In the genomic region with DNA sequence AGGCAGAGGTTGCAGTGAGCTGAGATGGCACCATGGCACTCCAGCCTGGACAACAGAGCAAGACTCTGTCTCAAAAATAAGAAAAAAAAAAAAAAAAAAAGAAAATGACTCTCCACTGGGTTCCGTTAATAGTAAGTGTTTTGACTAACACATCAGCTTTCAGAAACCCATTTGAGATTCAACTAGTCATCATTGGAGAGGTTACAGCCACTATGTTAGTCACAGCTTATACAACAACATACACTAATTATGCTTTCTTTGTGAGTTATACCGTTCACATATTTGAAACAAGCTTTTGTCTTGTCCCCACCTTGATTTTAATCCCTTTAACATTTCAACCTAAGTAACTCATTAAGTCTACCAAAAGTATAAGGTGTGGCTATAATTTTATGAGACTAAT, we compare ENCODE assay signal across 11 cellular contexts.
"Had no signal": no experiment of that assay in that cellular context is flagged by ENCODE, and none has a peak within 500 bp of the region (broad histone marks: within the 10 kb centered on the region; RNA-seq: fewer than 3 reads in every experiment).

No MANE protein-coding gene starts in this region.

- H3K4me3 Mint-ChIP-seq: activated T-helper 1 cell treated with anti-CD3 and anti-CD28 coated beads, Interleukin-12 subunit alpha, Interleukin-12 subunit beta, Interleukin-2, Interleukin-4 antibody, amounts not matched to agents 30 ng/mL and 10 ng/mL and 1 ng/mL, durations not matched to agents 14 hours and 24 hours and 36 hours; nephron had no signal

- H3K4me1 Mint-ChIP-seq: nephron had no signal

- H3K27ac Mint-ChIP-seq: nephron had no signal

- H3K9me3 ChIP-seq: heart right ventricle, psoas muscle, sigmoid colon, testis, upper lobe of right lung had no signal

- DNase-seq: activated CD4-positive, alpha-beta T cell treated with anti-CD3 and anti-CD28 coated beads for 4 hours; heart right ventricle; psoas muscle; sigmoid colon; stimulated activated CD4-positive, alpha-beta T cell treated with anti-CD3 and anti-CD28 coated beads, Interleukin-2, amount 100 ng/mL, for 24 hours; stimulated activated naive CD4-positive, alpha-beta T cell; testis; upper lobe of right lung had no signal

- ATAC-seq: heart right ventricle, left lobe of liver, psoas muscle, upper lobe of right lung had no signal

- H3K4me3 ChIP-seq: heart right ventricle, psoas muscle, sigmoid colon, testis, upper lobe of right lung had no signal

- H3K9me3 Mint-ChIP-seq: activated T-helper 1 cell treated with anti-CD3 and anti-CD28 coated beads, Interleukin-12 subunit alpha, Interleukin-12 subunit beta, Interleukin-2, Interleukin-4 antibody, amounts not matched to agents 30 ng/mL and 10 ng/mL and 1 ng/mL, durations not matched to agents 14 hours and 24 hours and 36 hours had no signal

- H3K27ac ChIP-seq: heart right ventricle, psoas muscle, sigmoid colon, testis, upper lobe of right lung had no signal

- H3K4me1 ChIP-seq: psoas muscle, sigmoid colon, testis, upper lobe of right lung had no signal

- H3K27me3 ChIP-seq: heart right ventricle, sigmoid colon, testis, upper lobe of right lung had no signal
